In the genomic region with DNA sequence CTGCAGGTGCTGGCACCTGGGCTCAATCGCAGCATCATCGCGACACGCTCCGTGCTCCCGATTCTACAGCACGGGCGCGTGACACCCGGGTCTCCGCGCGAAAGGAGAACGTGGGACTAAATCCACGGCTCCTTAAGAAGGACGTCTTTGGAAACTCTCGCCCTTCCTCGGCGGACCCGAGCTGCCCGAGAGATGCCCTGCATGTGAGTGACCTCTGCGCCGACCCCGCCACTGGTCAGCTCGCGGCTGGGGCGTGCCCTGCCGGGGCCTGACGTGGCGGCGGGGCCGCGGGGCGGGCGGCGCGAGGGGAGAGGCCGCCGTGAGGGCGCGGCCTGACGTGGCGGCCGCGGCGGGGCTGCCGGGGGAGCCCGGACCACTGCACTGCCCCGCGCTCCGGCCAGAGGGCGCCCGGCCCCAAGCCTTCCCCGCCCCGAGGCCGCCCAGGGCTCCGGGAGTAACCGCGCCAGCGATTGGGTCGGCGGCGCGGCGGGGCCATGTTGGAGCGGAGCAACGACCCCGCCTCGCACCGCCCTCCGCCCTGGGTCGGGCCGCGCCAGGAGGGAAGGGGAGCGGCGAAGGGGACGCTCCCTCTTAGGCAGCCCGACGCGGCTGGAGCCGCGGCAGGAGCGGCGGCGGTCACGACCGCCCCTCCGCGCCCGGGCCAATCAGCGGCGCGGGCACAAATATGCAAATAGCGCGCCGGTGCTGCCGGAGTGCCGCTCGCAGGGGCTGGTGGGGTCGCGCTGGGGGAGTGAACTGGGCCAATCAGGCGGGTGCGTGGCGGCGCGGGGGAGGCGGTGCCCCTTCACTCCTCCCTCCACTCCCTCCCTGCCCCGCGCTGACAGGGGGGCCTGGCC, we compare ENCODE assay signal across 1 cellular context.
TF ChIP-seq lines count a peak whose summit lies in the region.

No MANE protein-coding gene starts in this region.

TF ChIP-seq in HepG2, 621 proteins besides CTCF, POLR2A, EP300 and RAD21 (continued from another document and continues in another):
- TF ChIP-seq, protein P1, sequence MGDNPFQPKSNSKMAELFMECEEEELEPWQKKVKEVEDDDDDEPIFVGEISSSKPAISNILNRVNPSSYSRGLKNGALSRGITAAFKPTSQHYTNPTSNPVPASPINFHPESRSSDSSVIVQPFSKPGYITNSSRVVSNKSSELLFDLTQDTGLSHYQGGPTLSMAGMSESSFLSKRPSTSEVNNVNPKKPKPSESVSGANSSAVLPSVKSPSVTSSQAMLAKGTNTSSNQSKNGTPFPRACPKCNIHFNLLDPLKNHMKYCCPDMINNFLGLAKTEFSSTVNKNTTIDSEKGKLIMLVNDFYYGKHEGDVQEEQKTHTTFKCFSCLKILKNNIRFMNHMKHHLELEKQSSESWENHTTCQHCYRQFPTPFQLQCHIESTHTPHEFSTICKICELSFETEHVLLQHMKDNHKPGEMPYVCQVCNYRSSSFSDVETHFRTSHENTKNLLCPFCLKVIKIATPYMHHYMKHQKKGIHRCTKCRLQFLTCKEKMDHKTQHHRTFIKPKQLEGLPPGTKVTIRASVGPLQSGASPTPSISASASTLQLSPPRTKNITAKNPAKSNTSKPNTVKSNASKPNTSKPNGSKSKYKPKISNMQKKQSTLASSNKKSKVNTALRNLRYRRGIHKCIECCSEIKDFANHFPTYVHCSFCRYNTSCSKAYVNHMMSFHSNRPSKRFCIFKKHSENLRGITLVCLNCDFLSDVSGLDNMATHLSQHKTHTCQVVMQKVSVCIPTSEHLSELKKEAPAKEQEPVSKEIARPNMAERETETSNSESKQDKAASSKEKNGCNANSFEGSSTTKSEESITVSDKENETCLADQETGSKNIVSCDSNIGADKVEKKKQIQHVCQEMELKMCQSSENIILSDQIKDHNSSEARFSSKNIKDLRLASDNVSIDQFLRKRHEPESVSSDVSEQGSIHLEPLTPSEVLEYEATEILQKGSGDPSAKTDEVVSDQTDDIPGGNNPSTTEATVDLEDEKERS (CRISPR knock-in tag; IDR thresholded peaks at IDR 0.05) = no peak
- TF ChIP-seq YEATS4 (CRISPR knock-in tag; IDR thresholded peaks at IDR 0.05; ENCODE audit: borderline replicate concordance) = peak; percentile 89
- TF ChIP-seq ZNF446 (CRISPR knock-in tag; IDR thresholded peaks at IDR 0.05) = 0 out of 2 replicates have a peak, but pooled peaks have one; percentile 66
- peak; percentile 36; the same call in 1 of the 2 replicates for TF ChIP-seq HCFC1 (IDR thresholded peaks at IDR 0.05; ENCODE audit: low read depth, low read length)
- no peak for TF ChIP-seq SP140L (CRISPR knock-in tag; IDR thresholded peaks at IDR 0.05; ENCODE audit: borderline replicate concordance)
- 0 out of 2 replicates have a peak, but pooled peaks have one; percentile 66 for TF ChIP-seq PRMT3 (CRISPR knock-in tag; IDR thresholded peaks at IDR 0.05; ENCODE audit: borderline replicate concordance, low read depth)
- TF ChIP-seq ZNF124 (CRISPR knock-in tag; IDR thresholded peaks at IDR 0.05) = peak; percentile 49
- TF ChIP-seq TFAP4 (IDR thresholded peaks at IDR 0.05; ENCODE audit: borderline replicate concordance, low read depth) = peak; percentile 57; the same call in 1 of the 2 replicates
- peak; percentile 78; the same call in 1 of the 2 replicates for TF ChIP-seq MEIS2 (CRISPR knock-in tag; IDR thresholded peaks at IDR 0.05)
- no peak for TF ChIP-seq FIP1L1 (IDR thresholded peaks at IDR 0.05; ENCODE audit: borderline replicate concordance, insufficient read depth, low read depth, low read length)
- TF ChIP-seq CREB1 (IDR thresholded peaks at IDR 0.05) = peak; percentile 42; the same call in 1 of the 2 replicates
- no peak for TF ChIP-seq CREB1 (CRISPR knock-in tag; IDR thresholded peaks at IDR 0.05)
- 0 out of 2 replicates have a peak, but pooled peaks have one; percentile 61 for TF ChIP-seq SNAI1 (CRISPR knock-in tag; IDR thresholded peaks at IDR 0.05; ENCODE audit: borderline replicate concordance)
- TF ChIP-seq, protein P2, sequence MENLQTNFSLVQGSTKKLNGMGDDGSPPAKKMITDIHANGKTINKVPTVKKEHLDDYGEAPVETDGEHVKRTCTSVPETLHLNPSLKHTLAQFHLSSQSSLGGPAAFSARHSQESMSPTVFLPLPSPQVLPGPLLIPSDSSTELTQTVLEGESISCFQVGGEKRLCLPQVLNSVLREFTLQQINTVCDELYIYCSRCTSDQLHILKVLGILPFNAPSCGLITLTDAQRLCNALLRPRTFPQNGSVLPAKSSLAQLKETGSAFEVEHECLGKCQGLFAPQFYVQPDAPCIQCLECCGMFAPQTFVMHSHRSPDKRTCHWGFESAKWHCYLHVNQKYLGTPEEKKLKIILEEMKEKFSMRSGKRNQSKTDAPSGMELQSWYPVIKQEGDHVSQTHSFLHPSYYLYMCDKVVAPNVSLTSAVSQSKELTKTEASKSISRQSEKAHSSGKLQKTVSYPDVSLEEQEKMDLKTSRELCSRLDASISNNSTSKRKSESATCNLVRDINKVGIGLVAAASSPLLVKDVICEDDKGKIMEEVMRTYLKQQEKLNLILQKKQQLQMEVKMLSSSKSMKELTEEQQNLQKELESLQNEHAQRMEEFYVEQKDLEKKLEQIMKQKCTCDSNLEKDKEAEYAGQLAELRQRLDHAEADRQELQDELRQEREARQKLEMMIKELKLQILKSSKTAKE (CRISPR knock-in tag; IDR thresholded peaks at IDR 0.05; ENCODE audit: borderline replicate concordance) = peak; percentile 80; the same call in 1 of the 2 replicates
- no peak for TF ChIP-seq XBP1 (CRISPR knock-in tag; IDR thresholded peaks at IDR 0.05)
- peak; percentile 45; the same call in 1 of the 2 replicates for TF ChIP-seq SPEN (CRISPR knock-in tag; IDR thresholded peaks at IDR 0.05; ENCODE audit: low read depth)
- TF ChIP-seq RXRB (CRISPR knock-in tag; IDR thresholded peaks at IDR 0.05; ENCODE audit: borderline replicate concordance) = 0 out of 2 replicates have a peak, but pooled peaks have one; percentile 34
- TF ChIP-seq, protein P3, sequence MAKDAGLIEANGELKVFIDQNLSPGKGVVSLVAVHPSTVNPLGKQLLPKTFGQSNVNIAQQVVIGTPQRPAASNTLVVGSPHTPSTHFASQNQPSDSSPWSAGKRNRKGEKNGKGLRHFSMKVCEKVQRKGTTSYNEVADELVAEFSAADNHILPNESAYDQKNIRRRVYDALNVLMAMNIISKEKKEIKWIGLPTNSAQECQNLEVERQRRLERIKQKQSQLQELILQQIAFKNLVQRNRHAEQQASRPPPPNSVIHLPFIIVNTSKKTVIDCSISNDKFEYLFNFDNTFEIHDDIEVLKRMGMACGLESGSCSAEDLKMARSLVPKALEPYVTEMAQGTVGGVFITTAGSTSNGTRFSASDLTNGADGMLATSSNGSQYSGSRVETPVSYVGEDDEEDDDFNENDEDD (CRISPR knock-in tag; IDR thresholded peaks at IDR 0.05; ENCODE audit: borderline replicate concordance) = peak; percentile 54
- no peak; the same call in 1 of the 2 replicates for TF ChIP-seq ZNF83 (CRISPR knock-in tag; IDR thresholded peaks at IDR 0.05; ENCODE audit: borderline replicate concordance)
- peak; percentile 85 for TF ChIP-seq ZSCAN31 (CRISPR knock-in tag; IDR thresholded peaks at IDR 0.05; ENCODE audit: low read depth)
- no peak for TF ChIP-seq SETDB1 (CRISPR knock-in tag; IDR thresholded peaks at IDR 0.05; ENCODE audit: borderline replicate concordance)
- peak; percentile 65; the same call in 1 of the 2 replicates for TF ChIP-seq HOXA9 (CRISPR knock-in tag; IDR thresholded peaks at IDR 0.05; ENCODE audit: borderline replicate concordance)
- TF ChIP-seq RORA (CRISPR knock-in tag; IDR thresholded peaks at IDR 0.05) = no peak
- TF ChIP-seq PATZ1 (CRISPR knock-in tag; IDR thresholded peaks at IDR 0.05) = peak; percentile 93
- TF ChIP-seq SSRP1 (CRISPR knock-in tag; IDR thresholded peaks at IDR 0.05) = peak; percentile 87
- no peak for TF ChIP-seq NAIF1 (CRISPR knock-in tag; IDR thresholded peaks at IDR 0.05; ENCODE audit: borderline replicate concordance)
- TF ChIP-seq ZNF777 (CRISPR knock-in tag; IDR thresholded peaks at IDR 0.05) = peak; percentile 74; the same call in 1 of the 2 replicates
- TF ChIP-seq, protein P4, sequence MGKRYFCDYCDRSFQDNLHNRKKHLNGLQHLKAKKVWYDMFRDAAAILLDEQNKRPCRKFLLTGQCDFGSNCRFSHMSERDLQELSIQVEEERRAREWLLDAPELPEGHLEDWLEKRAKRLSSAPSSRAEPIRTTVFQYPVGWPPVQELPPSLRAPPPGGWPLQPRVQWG (CRISPR knock-in tag; IDR thresholded peaks at IDR 0.05; ENCODE audit: borderline replicate concordance, low read depth) = no peak
- TF ChIP-seq KAT8 (CRISPR knock-in tag; IDR thresholded peaks at IDR 0.05) = no peak
- no peak for TF ChIP-seq MATR3 (CRISPR knock-in tag; IDR thresholded peaks at IDR 0.05)
- no peak for TF ChIP-seq ZSCAN30 (CRISPR knock-in tag; IDR thresholded peaks at IDR 0.05)
- TF ChIP-seq GATAD1 (CRISPR knock-in tag; IDR thresholded peaks at IDR 0.05) = peak; percentile 44; the same call in 1 of the 2 replicates
- TF ChIP-seq, protein P5, sequence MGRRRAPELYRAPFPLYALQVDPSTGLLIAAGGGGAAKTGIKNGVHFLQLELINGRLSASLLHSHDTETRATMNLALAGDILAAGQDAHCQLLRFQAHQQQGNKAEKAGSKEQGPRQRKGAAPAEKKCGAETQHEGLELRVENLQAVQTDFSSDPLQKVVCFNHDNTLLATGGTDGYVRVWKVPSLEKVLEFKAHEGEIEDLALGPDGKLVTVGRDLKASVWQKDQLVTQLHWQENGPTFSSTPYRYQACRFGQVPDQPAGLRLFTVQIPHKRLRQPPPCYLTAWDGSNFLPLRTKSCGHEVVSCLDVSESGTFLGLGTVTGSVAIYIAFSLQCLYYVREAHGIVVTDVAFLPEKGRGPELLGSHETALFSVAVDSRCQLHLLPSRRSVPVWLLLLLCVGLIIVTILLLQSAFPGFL (CRISPR knock-in tag; IDR thresholded peaks at IDR 0.05) = no peak
- peak; percentile 84 for TF ChIP-seq KMT2B (CRISPR knock-in tag; IDR thresholded peaks at IDR 0.05)
- TF ChIP-seq FOXK1 (CRISPR knock-in tag; IDR thresholded peaks at IDR 0.05; ENCODE audit: borderline replicate concordance, low read depth) = peak; percentile 26; the same call in 1 of the 2 replicates
- TF ChIP-seq, protein P6, sequence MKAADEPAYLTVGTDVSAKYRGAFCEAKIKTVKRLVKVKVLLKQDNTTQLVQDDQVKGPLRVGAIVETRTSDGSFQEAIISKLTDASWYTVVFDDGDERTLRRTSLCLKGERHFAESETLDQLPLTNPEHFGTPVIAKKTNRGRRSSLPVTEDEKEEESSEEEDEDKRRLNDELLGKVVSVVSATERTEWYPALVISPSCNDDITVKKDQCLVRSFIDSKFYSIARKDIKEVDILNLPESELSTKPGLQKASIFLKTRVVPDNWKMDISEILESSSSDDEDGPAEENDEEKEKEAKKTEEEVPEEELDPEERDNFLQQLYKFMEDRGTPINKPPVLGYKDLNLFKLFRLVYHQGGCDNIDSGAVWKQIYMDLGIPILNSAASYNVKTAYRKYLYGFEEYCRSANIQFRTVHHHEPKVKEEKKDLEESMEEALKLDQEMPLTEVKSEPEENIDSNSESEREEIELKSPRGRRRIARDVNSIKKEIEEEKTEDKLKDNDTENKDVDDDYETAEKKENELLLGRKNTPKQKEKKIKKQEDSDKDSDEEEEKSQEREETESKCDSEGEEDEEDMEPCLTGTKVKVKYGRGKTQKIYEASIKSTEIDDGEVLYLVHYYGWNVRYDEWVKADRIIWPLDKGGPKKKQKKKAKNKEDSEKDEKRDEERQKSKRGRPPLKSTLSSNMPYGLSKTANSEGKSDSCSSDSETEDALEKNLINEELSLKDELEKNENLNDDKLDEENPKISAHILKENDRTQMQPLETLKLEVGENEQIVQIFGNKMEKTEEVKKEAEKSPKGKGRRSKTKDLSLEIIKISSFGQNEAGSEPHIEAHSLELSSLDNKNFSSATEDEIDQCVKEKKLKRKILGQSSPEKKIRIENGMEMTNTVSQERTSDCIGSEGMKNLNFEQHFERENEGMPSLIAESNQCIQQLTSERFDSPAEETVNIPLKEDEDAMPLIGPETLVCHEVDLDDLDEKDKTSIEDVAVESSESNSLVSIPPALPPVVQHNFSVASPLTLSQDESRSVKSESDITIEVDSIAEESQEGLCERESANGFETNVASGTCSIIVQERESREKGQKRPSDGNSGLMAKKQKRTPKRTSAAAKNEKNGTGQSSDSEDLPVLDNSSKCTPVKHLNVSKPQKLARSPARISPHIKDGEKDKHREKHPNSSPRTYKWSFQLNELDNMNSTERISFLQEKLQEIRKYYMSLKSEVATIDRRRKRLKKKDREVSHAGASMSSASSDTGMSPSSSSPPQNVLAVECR (CRISPR knock-in tag; IDR thresholded peaks at IDR 0.05; ENCODE audit: borderline replicate concordance) = peak; percentile 76
- TF ChIP-seq BORCS8-MEF2B (CRISPR knock-in tag; IDR thresholded peaks at IDR 0.05) = peak; percentile 87; the same call in 1 of the 2 replicates
- peak; percentile 36; the same call in 1 of the 2 replicates for TF ChIP-seq FOXM1 (CRISPR knock-in tag; IDR thresholded peaks at IDR 0.05)
- peak; percentile 64 for TF ChIP-seq KMT2A (CRISPR knock-in tag; IDR thresholded peaks at IDR 0.05)
- no peak for TF ChIP-seq SAFB2 (CRISPR knock-in tag; IDR thresholded peaks at IDR 0.05; ENCODE audit: borderline replicate concordance, low read depth)
- TF ChIP-seq SP1 (IDR thresholded peaks at IDR 0.05) = no peak
- TF ChIP-seq SP1 (CRISPR knock-in tag; IDR thresholded peaks at IDR 0.05) = peak; percentile 76
- TF ChIP-seq ZFX (CRISPR knock-in tag; IDR thresholded peaks at IDR 0.05; ENCODE audit: low read depth) = peak; percentile 64; the same call in 1 of the 2 replicates
- TF ChIP-seq RNF2 (conservative IDR thresholded peaks at IDR 0.05; ENCODE audit: low read depth) = 0 out of 2 replicates have a peak, but pooled peaks have one; percentile 40
